In genomic region chr3:171329759-171330158, GRCh38 we compare ENCODE assay signal across 1 cellular context.
TF ChIP-seq lines count a peak whose summit lies in the region.

No MANE protein-coding gene starts in this region.

TF ChIP-seq in WTC11, 78 proteins besides CTCF, POLR2A, EP300 and RAD21 (continued from another document):
- TF ChIP-seq ATF2 (CRISPR knock-in tag; IDR thresholded peaks at IDR 0.05; ENCODE audit: borderline replicate concordance, low read depth) = no peak
- no peak for TF ChIP-seq ZNF317 (CRISPR knock-in tag; IDR thresholded peaks at IDR 0.05; ENCODE audit: borderline replicate concordance, low read depth)
- no peak for TF ChIP-seq ETV6 (CRISPR knock-in tag; IDR thresholded peaks at IDR 0.05)
- TF ChIP-seq KAT7 (CRISPR knock-in tag; IDR thresholded peaks at IDR 0.05; ENCODE audit: borderline replicate concordance) = no peak
- no peak for TF ChIP-seq ZNF219 (CRISPR knock-in tag; IDR thresholded peaks at IDR 0.05; ENCODE audit: borderline replicate concordance)
- no peak for TF ChIP-seq EMX1 (CRISPR knock-in tag; IDR thresholded peaks at IDR 0.05)
- no peak for TF ChIP-seq ZNF281 (CRISPR knock-in tag; IDR thresholded peaks at IDR 0.05)
- no peak for TF ChIP-seq CREB1 (CRISPR knock-in tag; IDR thresholded peaks at IDR 0.05)
